Comparison of ENCODE assay signal across 24 cellular contexts in the genomic region with DNA sequence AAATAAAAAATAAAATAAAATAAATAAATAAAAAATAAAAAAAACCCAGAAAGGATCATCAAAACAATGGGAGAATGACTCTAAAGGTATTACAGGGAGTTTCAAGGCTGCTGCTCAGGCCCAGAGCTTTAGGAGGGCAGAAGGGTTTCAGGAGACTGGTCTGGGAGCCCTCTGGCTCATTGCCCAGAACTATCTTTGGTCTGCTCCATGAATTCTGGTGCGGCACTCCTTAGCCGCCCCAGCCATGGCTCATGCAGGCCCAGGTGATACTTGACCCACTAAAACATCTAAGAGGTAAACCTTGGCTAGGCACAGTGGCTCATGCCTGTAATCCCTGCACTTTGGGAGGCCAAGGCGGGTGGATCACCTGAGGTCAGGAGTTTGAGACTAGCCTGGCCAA.
"Had no signal": no experiment of that assay in that cellular context is flagged by ENCODE, and none has a peak within 500 bp of the region (broad histone marks: within the 10 kb centered on the region; RNA-seq: fewer than 3 reads in every experiment).

No MANE protein-coding gene starts in this region.

- H3K27ac ChIP-seq: coronary artery, foreskin keratinocyte, parathyroid adenoma, prostate gland, spleen, thoracic aorta had no signal

- H3K9ac ChIP-seq: parathyroid adenoma had no signal

- H3K79me2 ChIP-seq: parathyroid adenoma had no signal

- H3K36me3 ChIP-seq: prostate gland, spleen, thoracic aorta had no signal

- H3K9me3 ChIP-seq: prostate gland, spleen, thoracic aorta had no signal

- H2AFZ ChIP-seq: parathyroid adenoma had no signal

- H3K4me3 ChIP-seq: coronary artery, prostate gland, spleen, thoracic aorta had no signal

- DNase-seq: effector CD4-positive, alpha-beta T cell; endodermal cell; erythroblast; foreskin keratinocyte; head of caudate nucleus; hypothalamus; kidney glomerular epithelial cell; mesendoderm; naive thymus-derived CD4-positive, alpha-beta T cell; nephron progenitor cell; spleen; stimulated activated CD4-positive, alpha-beta T cell treated with anti-CD3 and anti-CD28 coated beads, Interleukin-15, amount 100 ng/mL, for 24 hours; stimulated activated CD4-positive, alpha-beta T cell treated with anti-CD3 and anti-CD28 coated beads, Interleukin-1b, Interleukin-23, amount 100 ng/mL, for 48 hours; stimulated activated CD4-positive, alpha-beta T cell treated with anti-CD3 and anti-CD28 coated beads, Interleukin-4, amount 100 ng/mL, for 4 hours; stimulated activated naive B cell treated with anti-CD40 and anti-IgM and Interleukin-4, amounts not matched to agents 10 μg/mL and 1 μg/mL and 100 μg/mL, for 72 hours; stimulated activated naive CD8-positive, alpha-beta T cell treated with anti-CD3 and anti-CD28 coated beads, Interleukin-15, amount 100 ng/mL, for 72 hours; substantia nigra; trophoblast cell had no signal

- H3K4me1 ChIP-seq: foreskin keratinocyte, parathyroid adenoma, prostate gland had no signal

- H3K27me3 ChIP-seq: foreskin keratinocyte, spleen had no signal

- ATAC-seq: foreskin keratinocyte; left lobe of liver; naive thymus-derived CD4-positive, alpha-beta T cell; sciatic nerve; stimulated activated naive B cell treated with anti-CD40 and anti-IgM and Interleukin-4, amounts not matched to agents 10 μg/mL and 1 μg/mL and 100 μg/mL, for 72 hours; stimulated activated naive CD8-positive, alpha-beta T cell treated with anti-CD3 and anti-CD28 coated beads, Interleukin-15, amount 100 ng/mL, for 72 hours had no signal
